ENCODE assay signal across 1 cellular context in genomic region chr12:68962855-68963455, GRCh38.
TF ChIP-seq lines count a peak whose summit lies in the region.

No MANE protein-coding gene starts in this region.

TF ChIP-seq in IMR-90, 13 proteins besides CTCF, POLR2A, EP300 and RAD21 (continued from another document):
- TF ChIP-seq, protein P1, sequence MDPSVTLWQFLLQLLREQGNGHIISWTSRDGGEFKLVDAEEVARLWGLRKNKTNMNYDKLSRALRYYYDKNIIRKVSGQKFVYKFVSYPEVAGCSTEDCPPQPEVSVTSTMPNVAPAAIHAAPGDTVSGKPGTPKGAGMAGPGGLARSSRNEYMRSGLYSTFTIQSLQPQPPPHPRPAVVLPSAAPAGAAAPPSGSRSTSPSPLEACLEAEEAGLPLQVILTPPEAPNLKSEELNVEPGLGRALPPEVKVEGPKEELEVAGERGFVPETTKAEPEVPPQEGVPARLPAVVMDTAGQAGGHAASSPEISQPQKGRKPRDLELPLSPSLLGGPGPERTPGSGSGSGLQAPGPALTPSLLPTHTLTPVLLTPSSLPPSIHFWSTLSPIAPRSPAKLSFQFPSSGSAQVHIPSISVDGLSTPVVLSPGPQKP (IDR thresholded peaks at IDR 0.05; ENCODE audit: borderline replicate concordance, low read depth, low read length): no peak
- TF ChIP-seq CEBPB (IDR thresholded peaks at IDR 0.05; ENCODE audit: low read depth, low read length) (no peak), MAFK (IDR thresholded peaks at IDR 0.05; ENCODE audit: low read depth, low read length) (no peak), MAZ (IDR thresholded peaks at IDR 0.05; ENCODE audit: borderline replicate concordance, low read depth, low read length) (no peak), NFE2L2 (IDR thresholded peaks at IDR 0.05; ENCODE audit: low read depth, low read length) (no peak), SMC3 (IDR thresholded peaks at IDR 0.05; ENCODE audit: low read depth, low read length) (no peak), BHLHE40 (IDR thresholded peaks at IDR 0.05; ENCODE audit: low read depth, low read length) (no peak), CHD1 (IDR thresholded peaks at IDR 0.05; ENCODE audit: low read depth, low read length) (no peak), MXI1 (IDR thresholded peaks at IDR 0.05; ENCODE audit: borderline replicate concordance, low read depth, low read length) (no peak), FOS (IDR thresholded peaks at IDR 0.05; ENCODE audit: low read depth, low read length) (no peak), RCOR1 (IDR thresholded peaks at IDR 0.05; ENCODE audit: insufficient replicate concordance, low read length) (no peak)
